In the genomic region with DNA sequence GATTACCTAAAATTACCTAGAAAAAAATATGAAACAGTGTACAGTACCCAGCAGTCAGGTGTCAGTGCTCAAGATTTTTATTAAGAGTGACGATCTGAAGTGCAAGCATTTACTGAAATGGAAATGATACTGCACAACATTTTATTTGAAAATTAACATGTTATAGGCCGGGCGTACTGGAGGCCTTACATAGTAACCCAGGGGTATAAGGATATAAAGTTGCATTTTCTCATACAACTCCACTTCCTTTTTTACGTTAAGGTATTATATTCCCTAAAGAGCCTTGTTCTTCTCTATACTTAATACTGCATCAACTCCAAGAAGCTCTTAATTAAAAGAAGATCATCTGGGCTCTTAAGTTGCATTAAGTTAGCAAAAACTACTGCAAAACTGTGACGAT, we compare ENCODE assay signal across 8 cellular contexts. TPM values are rescaled to one million over a fixed set of nuclear protein-coding genes. Genes with fewer than 3 reads are reported as not detected.
DNase-seq lines count a peak whose midpoint lies in the region; ATAC-seq and TF ChIP-seq lines count a peak whose summit lies in the region.

No MANE protein-coding gene starts in this region.

- H3K27ac ChIP-seq in upper lobe of right lung: peak overlapping the region; percentile 8

- peak overlapping the region; percentile 4 for H3K4me3 ChIP-seq in astrocyte of the cerebellum (ENCODE audit: low read depth, low read length)
- peak overlapping the region; percentile 25 for H3K4me3 ChIP-seq in upper lobe of right lung

- no peaks in the 10 kb centered on the region for H3K27me3 Mint-ChIP-seq in activated naive CD4-positive, alpha-beta T cell treated with anti-CD3 and anti-CD28 coated beads, Interleukin-2, amount 50 U/mL, for 24 hours
- no peaks in the 10 kb centered on the region for H3K27me3 Mint-ChIP-seq in mesothelial cell of epicardium (ENCODE audit: low read depth)

- peaks cover 22% of the 10 kb centered on the region for H3K36me3 ChIP-seq in upper lobe of right lung

- peaks cover 67% of the 10 kb centered on the region for H3K4me1 Mint-ChIP-seq in activated naive CD4-positive, alpha-beta T cell treated with anti-CD3 and anti-CD28 coated beads, Interleukin-2, amount 50 U/mL, for 24 hours
- H3K4me1 Mint-ChIP-seq in mesothelial cell of epicardium: peaks cover 69% of the 10 kb centered on the region

- ATAC-seq in upper lobe of right lung: no peak
- ATAC-seq in HG03196 (IDR thresholded peaks at IDR 0.05; ENCODE audit: unreplicated experiment): no peak
- ATAC-seq in GM21529 (IDR thresholded peaks at IDR 0.05; ENCODE audit: unreplicated experiment): no peak
- no peak for ATAC-seq in GM21447 (IDR thresholded peaks at IDR 0.05; ENCODE audit: unreplicated experiment)

- H3K36me3 Mint-ChIP-seq in activated naive CD4-positive, alpha-beta T cell treated with anti-CD3 and anti-CD28 coated beads, Interleukin-2, amount 50 U/mL, for 24 hours: peaks cover 4% of the 10 kb centered on the region
- peaks cover 10% of the 10 kb centered on the region for H3K36me3 Mint-ChIP-seq in mesothelial cell of epicardium

- H3K27ac Mint-ChIP-seq in activated naive CD4-positive, alpha-beta T cell treated with anti-CD3 and anti-CD28 coated beads, Interleukin-2, amount 50 U/mL, for 24 hours: peak overlapping the region; percentile 92
- H3K27ac Mint-ChIP-seq in mesothelial cell of epicardium: peak overlapping the region; percentile 96

- peak overlapping the region; percentile 89 for H3K4me3 Mint-ChIP-seq in activated naive CD4-positive, alpha-beta T cell treated with anti-CD3 and anti-CD28 coated beads, Interleukin-2, amount 50 U/mL, for 24 hours
- H3K4me3 Mint-ChIP-seq in mesothelial cell of epicardium: peak overlapping the region; percentile 55

- no peak for DNase-seq in activated naive CD4-positive, alpha-beta T cell treated with anti-CD3 and anti-CD28 coated beads, Interleukin-2, amount 50 U/mL, for 16 hours
- DNase-seq in astrocyte of the cerebellum (ENCODE audit: low read depth): no peak
- DNase-seq in mesothelial cell of epicardium (ENCODE audit: low spot score in 2 of 2, unreplicated experiment in 2 of 2): no peak
- DNase-seq in upper lobe of right lung: no peak

- no peaks in the 10 kb centered on the region for H3K9me3 Mint-ChIP-seq in activated naive CD4-positive, alpha-beta T cell treated with anti-CD3 and anti-CD28 coated beads, Interleukin-2, amount 50 U/mL, for 24 hours
- no peaks in the 10 kb centered on the region for H3K9me3 Mint-ChIP-seq in mesothelial cell of epicardium

- no peak for TF ChIP-seq CTCF in astrocyte of the cerebellum (IDR thresholded peaks at IDR 0.05; ENCODE audit: low read depth, low read length, missing control alignments)
- no peak for TF ChIP-seq CTCF in mesothelial cell of epicardium (IDR thresholded peaks at IDR 0.05; ENCODE audit: unreplicated experiment)
- no peak for TF ChIP-seq CTCF in upper lobe of right lung (IDR thresholded peaks at IDR 0.05)

- H3K9me3 ChIP-seq in upper lobe of right lung: no peaks in the 10 kb centered on the region

- intact Hi-C loops in upper lobe of right lung (cut with DNase I): no loop called here

- in situ Hi-C loops in astrocyte of the cerebellum (cut with HindIII; ENCODE audit: low sequenced_read_pairs): no loop called here

- H3K4me1 ChIP-seq in upper lobe of right lung: peaks cover 29% of the 10 kb centered on the region

- no peaks in the 10 kb centered on the region for H3K27me3 ChIP-seq in upper lobe of right lung

RNA-seq across cellular contexts. Expression of a gene that starts 3.3 kb away (rescaled TPM):
- total RNA-seq in mesothelial cell of epicardium (44.5 to 45.5 TPM (median 44.6 TPM) in 3 replicates), upper lobe of right lung (61.7 TPM)

RNA-seq across cellular contexts. Expression of a gene that starts 48.3 kb away (rescaled TPM):
- total RNA-seq in mesothelial cell of epicardium (8.7 to 9.8 TPM (median 9.4 TPM) in 3 replicates), upper lobe of right lung (1.6 TPM)

RNA-seq across cellular contexts. Expression of a gene that starts 48.9 kb away (rescaled TPM):
- total RNA-seq in mesothelial cell of epicardium (32.1 to 37.2 TPM (median 34.4 TPM) in 3 replicates), upper lobe of right lung (21.8 TPM)
